8 cellular contexts compared by ENCODE assay signal in genomic region chr10:69318087-69318996, GRCh38. TPM values are rescaled to one million over a fixed set of nuclear protein-coding genes. Genes with fewer than 3 reads are reported as not detected.
A peak's percentile ranks its signal among the peaks of the same experiment; 100 is the strongest.
DNase-seq lines count a peak whose midpoint lies in the region; ATAC-seq and TF ChIP-seq lines count a peak whose summit lies in the region.

No MANE protein-coding gene starts in this region.

- H3K27ac ChIP-seq in BLaER1 treated with 17β-estradiol and CSF1 and Interleukin-3, amounts not matched to agents 10 nM and 100 nM = peak overlapping the region; percentile 73 to 91 (median 85)
- H3K27ac ChIP-seq in duodenal mucosa (ENCODE audit: low read depth, low read length) (peak overlapping the region; percentile 90), lung (ENCODE audit: low read depth in 1 of 2, low read length in 1 of 2) (peak overlapping the region; percentile 92 to 94)

- peaks cover 50% of the 10 kb centered on the region for H3K4me1 Mint-ChIP-seq in activated CD4-positive, alpha-beta memory T cell treated with anti-CD3 and anti-CD28 coated beads for 36 hours (ENCODE audit: low read depth)

- DNase-seq in NCI-H748 treated with DMSO at 0.1 percent for 48 hours (lab: John Stamatoyannopoulos, UW) = peak; percentile 43
- DNase-seq in activated CD4-positive, alpha-beta memory T cell treated with anti-CD3 and anti-CD28 coated beads for 36 hours = peak; percentile 95
- peak; percentile 92 for DNase-seq in lung (ENCODE audit: low spot score)
- DNase-seq in stimulated activated CD4-positive, alpha-beta T cell treated with anti-CD3 and anti-CD28 coated beads, TNF-alpha, amount 100 ng/mL, for 4 hours (ENCODE audit: low read depth in 3 of 3) = peak; percentile 83 to 86 (median 85)

- CTCF ChIA-PET in activated CD4-positive, alpha-beta memory T cell treated with anti-CD3 and anti-CD28 coated beads for 36 hours (lab: Charles Lee) = interaction anchor here (0.9 to 3.3 kb wide), 7 partner anchors 9 to 89 kb away, joined by 3 to 15 read pairs (median 4); no protein-coding TSS in a partner anchor

- H3K4me1 ChIP-seq in BLaER1 treated with 17β-estradiol and CSF1 and Interleukin-3, amounts not matched to agents 10 nM and 100 nM = peaks cover 33 to 50% (median 38%) of the 10 kb centered on the region in 10 experiments
- H3K4me1 ChIP-seq in duodenal mucosa (ENCODE audit: control insufficient read depth in 1 of 2, insufficient read depth in 2 of 2, low read length in 2 of 2) (peaks cover 39 to 48% of the 10 kb centered on the region in 2 donors), lung (ENCODE audit: control insufficient read depth in 2 of 2, insufficient read depth in 2 of 2, low read length in 2 of 2) (peaks cover 19 to 20% of the 10 kb centered on the region in 2 donors)

- peak overlapping the region; percentile 79 to 100 (median 98) for H3K4me3 ChIP-seq in BLaER1 treated with 17β-estradiol and CSF1 and Interleukin-3, amounts not matched to agents 10 nM and 100 nM
- peak overlapping the region; percentile 77 to 90 for H3K4me3 ChIP-seq in duodenal mucosa (ENCODE audit: low read depth in 1 of 2, low read length in 2 of 2)
- peak overlapping the region; percentile 77 for H3K4me3 ChIP-seq in lung

- peak overlapping the region; percentile 84 to 99 (median 92) for H3K4me2 ChIP-seq in BLaER1 treated with 17β-estradiol and CSF1 and Interleukin-3, amounts not matched to agents 10 nM and 100 nM

- H3K9ac ChIP-seq in BLaER1 treated with 17β-estradiol and CSF1 and Interleukin-3, amounts not matched to agents 10 nM and 100 nM = peak overlapping the region; percentile 80 to 94 (median 91)
- peak overlapping the region; percentile 72 to 79 for H3K9ac ChIP-seq in duodenal mucosa (ENCODE audit: low read depth in 1 of 2, low read length in 2 of 2)

- peaks cover 16 to 45% (median 38%) of the 10 kb centered on the region in 11 experiments; a peak in 20 of 22 replicates for H4K20me1 ChIP-seq in BLaER1 treated with 17β-estradiol and CSF1 and Interleukin-3, amounts not matched to agents 10 nM and 100 nM

- ATAC-seq in HG03354 (IDR thresholded peaks at IDR 0.05; ENCODE audit: poor library complexity, severe bottlenecking, unreplicated experiment) = peak; percentile 81
- ATAC-seq in lung (ENCODE audit: insufficient read depth, low FRiP score) = peak; percentile 94

- H3K27me3 ChIP-seq in BLaER1 treated with 17β-estradiol and CSF1 and Interleukin-3, amounts not matched to agents 10 nM and 100 nM = no peaks in the 10 kb centered on the region
- no peaks in the 10 kb centered on the region for H3K27me3 ChIP-seq in duodenal mucosa (ENCODE audit: control insufficient read depth in 1 of 2, insufficient read depth in 2 of 2, low read length in 2 of 2)
- no peaks in the 10 kb centered on the region for H3K27me3 ChIP-seq in lung (ENCODE audit: control insufficient read depth, insufficient read depth)

- H3K9me3 ChIP-seq in BLaER1 treated with 17β-estradiol and CSF1 and Interleukin-3, amounts not matched to agents 10 nM and 100 nM (replicated peaks in 1 of 11) = no peaks in the 10 kb centered on the region
- H3K9me3 ChIP-seq in duodenal mucosa (ENCODE audit: control insufficient read depth in 1 of 2, low read length in 2 of 2) = no peaks in the 10 kb centered on the region
- no peaks in the 10 kb centered on the region for H3K9me3 ChIP-seq in lung (ENCODE audit: control insufficient read depth in 2 of 2, insufficient read depth in 1 of 2, low read length in 1 of 2)

- H3K27me3 Mint-ChIP-seq in activated CD4-positive, alpha-beta memory T cell treated with anti-CD3 and anti-CD28 coated beads for 36 hours = no peaks in the 10 kb centered on the region

- peak overlapping the region; percentile 99 for H3K4me3 Mint-ChIP-seq in activated CD4-positive, alpha-beta memory T cell treated with anti-CD3 and anti-CD28 coated beads for 36 hours

- peak overlapping the region; percentile 97 for H3K27ac Mint-ChIP-seq in activated CD4-positive, alpha-beta memory T cell treated with anti-CD3 and anti-CD28 coated beads for 36 hours

- peak; percentile 49 for TF ChIP-seq POLR2A in GM19099 (IDR thresholded peaks at IDR 0.05; ENCODE audit: extremely low read depth, insufficient read length, low read depth)

- H3K9me3 Mint-ChIP-seq in activated CD4-positive, alpha-beta memory T cell treated with anti-CD3 and anti-CD28 coated beads for 36 hours = no peaks in the 10 kb centered on the region

- POLR2A ChIA-PET in activated CD4-positive, alpha-beta memory T cell treated with anti-CD3 and anti-CD28 coated beads for 36 hours (lab: Charles Lee) = interaction anchor here (0.6 to 2.1 kb wide), 12 partner anchors 9 to 139 kb away, joined by 3 to 21 read pairs (median 4); partner anchors contain the start of gene SUPV3L1

- no peak for TF ChIP-seq CTCF in lung (IDR thresholded peaks at IDR 0.05; ENCODE audit: control extremely low read depth, extremely low read depth)

- peaks cover 0 to 25% (median 0%) of the 10 kb centered on the region in 11 experiments; a peak in 6 of 22 replicates for H3K36me3 ChIP-seq in BLaER1 treated with 17β-estradiol and CSF1 and Interleukin-3, amounts not matched to agents 10 nM and 100 nM
- H3K36me3 ChIP-seq in duodenal mucosa (ENCODE audit: control insufficient read depth in 1 of 2, insufficient read depth in 2 of 2, low read length in 2 of 2) = no peaks in the 10 kb centered on the region
- H3K36me3 ChIP-seq in lung (ENCODE audit: control insufficient read depth in 2 of 2, insufficient read depth in 2 of 2, low read length in 2 of 2) = no peaks in the 10 kb centered on the region

- 1 to 2% methylated on average over 63 to 108 of the region's 108 CpGs for WGBS in lung, 2 donors

- H3K36me3 Mint-ChIP-seq in activated CD4-positive, alpha-beta memory T cell treated with anti-CD3 and anti-CD28 coated beads for 36 hours = peaks cover 20% of the 10 kb centered on the region

- intact Hi-C loops in activated CD4-positive, alpha-beta memory T cell treated with anti-CD3 and anti-CD28 coated beads for 36 hours (cut with micrococcal nuclease) = loop anchor here (2.0 to 5.0 kb wide), 4 partner anchors 74 to 96 kb away; partner anchors contain the start of gene HKDC1

RNA-seq across cellular contexts. Expression of gene HK1, which starts 40.0 kb away (rescaled TPM):
- 100 to 1,000 TPM; 213 to 220 TPM for total RNA-seq in activated CD4-positive, alpha-beta memory T cell treated with anti-CD3 and anti-CD28 coated beads for 36 hours
- 100 to 1,000 TPM in 1 of 2 donors, 10 to 100 TPM in 1; 57.4 to 120 TPM for total RNA-seq in lung
- polyA plus RNA-seq in lung = 10 to 100 TPM; 33.6 to 98.6 TPM

Comparison
In these comparisons a context has a peak if more than half of its experiments do, and no peak if none do; other contexts are left out.
1. Peak in every context shown above with its lines: DNase-seq, ATAC-seq, H3K4me3 ChIP-seq and H3K27ac ChIP-seq.
2. DNase-seq: peak in every context shown above with its lines; median percentile 95 in activated CD4-positive, alpha-beta memory T cell treated with anti-CD3 and anti-CD28 coated beads for 36 hours; 92 in lung; 85 in stimulated activated CD4-positive, alpha-beta T cell treated with anti-CD3 and anti-CD28 coated beads, TNF-alpha, amount 100 ng/mL, for 4 hours; 43 in NCI-H748 treated with DMSO at 0.1 percent for 48 hours.